ENCODE assay signal across 12 cellular contexts in genomic region chr20:32437391-32438074, GRCh38.
DNase-seq lines count a peak whose midpoint lies in the region; ATAC-seq and TF ChIP-seq lines count a peak whose summit lies in the region.
"Had no signal": no experiment of that assay in that cellular context is flagged by ENCODE, and none has a peak within 500 bp of the region (broad histone marks: within the 10 kb centered on the region; RNA-seq: fewer than 3 reads in every experiment).

No MANE protein-coding gene starts in this region.

- WGBS in adrenal gland, 4 donors = 57 to 68% (median 61%) methylated on average over 5 of the region's 5 CpGs
- WGBS in mesendoderm (ENCODE audit: extremely low coverage, insufficient coverage, low lambda C conversion rate) = no CpG with 5 or more reads among the region's 5 CpGs

- H2AK5ac ChIP-seq in mesendoderm (ENCODE audit: low read length) = no peak overlapping the region

- TF ChIP-seq CTCF in CD4-positive, alpha-beta T cell (IDR thresholded peaks at IDR 0.05) = peak; percentile 21
- TF ChIP-seq CTCF in GM13977 (IDR thresholded peaks at IDR 0.05; ENCODE audit: extremely low read depth, insufficient read depth, missing control alignments) (peak; percentile 28), adrenal gland (IDR thresholded peaks at IDR 0.05) (peak in 5 of 6 experiments; percentile 30 to 62 (median 48))

- no peaks in the 10 kb centered on the region for H3K9me3 Mint-ChIP-seq in CD4-positive, alpha-beta T cell
- H3K9me3 Mint-ChIP-seq: IgD-negative memory B cell had no signal

- H3K4me2 ChIP-seq in mesendoderm (ENCODE audit: low read length) = no peak overlapping the region

- H3K9ac ChIP-seq in mesendoderm (ENCODE audit: low read length) = no peak overlapping the region

- peak in 2 of 10 experiments; percentile 16 to 35 for DNase-seq in CD4-positive, alpha-beta T cell
- DNase-seq in GM13977 (ENCODE audit: low spot score) (no peak), adrenal gland (peak in 5 of 7 donors; percentile 49 to 77 (median 62)), mesendoderm (peak; percentile 40), substantia nigra (lab: John Stamatoyannopoulos, UW) (no peak), NCI-H2081 (lab: John Stamatoyannopoulos, UW) (no peak)
- DNase-seq: heart left ventricle, NCI-H748 treated with DMSO at 0.1 percent for 48 hours had no signal

- no peak overlapping the region for H3K23ac ChIP-seq in mesendoderm (ENCODE audit: low read length)

- peaks cover 90% of the 10 kb centered on the region for H3K36me3 Mint-ChIP-seq in CD4-positive, alpha-beta T cell (ENCODE audit: low read depth)

- H3K56ac ChIP-seq in mesendoderm (ENCODE audit: low read length) = no peak overlapping the region

- in situ Hi-C loops in GM13977 (cut with MboI; ENCODE audit: low pct_unique_long_range_greater_than_20kb, low sequenced_read_pairs, unreplicated experiment) = no loop called here

- no peak overlapping the region for H4K8ac ChIP-seq in mesendoderm (ENCODE audit: low read depth, low read length)

- no peaks in the 10 kb centered on the region for H3K79me2 ChIP-seq in mesendoderm (ENCODE audit: control insufficient read depth, insufficient read depth, low read length)

- H3K27me3 Mint-ChIP-seq in CD4-positive, alpha-beta T cell = no peaks in the 10 kb centered on the region
- H3K27me3 Mint-ChIP-seq: IgD-negative memory B cell had no signal

- H4K5ac ChIP-seq in mesendoderm (ENCODE audit: low read length) = no peak overlapping the region

- peaks cover 7% of the 10 kb centered on the region for H3K4me1 Mint-ChIP-seq in CD4-positive, alpha-beta T cell (ENCODE audit: low read depth)

- peak; percentile 30 for ATAC-seq in CD4-positive, alpha-beta T cell (ENCODE audit: poor library complexity)
- no peak for ATAC-seq in HG02884 (IDR thresholded peaks at IDR 0.05; ENCODE audit: unreplicated experiment)
- ATAC-seq: heart left ventricle had no signal

- intact Hi-C loops in CD4-positive, alpha-beta T cell (cut with DNase I, micrococcal nuclease) = loop anchor here in 1 of 2 experiments (5.0 kb wide), 2 partner anchors 100 to 215 kb away; no protein-coding TSS in a partner anchor
- intact Hi-C loops in adrenal gland (cut with DNase I) = no loop called here

- no peak overlapping the region for H2BK5ac ChIP-seq in mesendoderm (ENCODE audit: low read length)

- H3K4me3 Mint-ChIP-seq in CD4-positive, alpha-beta T cell = no peak overlapping the region
- H3K4me3 Mint-ChIP-seq: IgD-negative memory B cell had no signal

- H3K9me3 ChIP-seq in CD4-positive, alpha-beta T cell (ENCODE audit: control insufficient read depth, low read length) = no peaks in the 10 kb centered on the region
- no peaks in the 10 kb centered on the region for H3K9me3 ChIP-seq in adrenal gland (replicated peaks in 1 of 3)
- H3K9me3 ChIP-seq: ascending aorta, heart left ventricle, neutrophil had no signal

- H2BK15ac ChIP-seq in mesendoderm (replicated peaks; ENCODE audit: low read depth) = no peak overlapping the region

- H3K4me1 ChIP-seq in adrenal gland (replicated peaks in 1 of 2) (peaks cover 7 to 15% of the 10 kb centered on the region in 2 donors), mesendoderm (ENCODE audit: control insufficient read depth, low read depth, low read length) (no peaks in the 10 kb centered on the region)
- H3K4me1 ChIP-seq: ascending aorta had no signal

- H3K4me3 ChIP-seq in adrenal gland (no peak overlapping the region), mesendoderm (ENCODE audit: low read length) (no peak overlapping the region)
- H3K4me3 ChIP-seq: ascending aorta, heart left ventricle had no signal

- H3K27ac ChIP-seq in CD4-positive, alpha-beta T cell (ENCODE audit: low read depth, low read length) = no peak overlapping the region
- H3K27ac ChIP-seq in adrenal gland = peak overlapping the region in 2 of 5 donors; percentile 12 to 15
- no peak overlapping the region for H3K27ac ChIP-seq in mesendoderm (ENCODE audit: low read depth, low read length)
- no peak overlapping the region for H3K27ac ChIP-seq in substantia nigra (ENCODE audit: low read depth, low read length, poor library complexity, severe bottlenecking)
- H3K27ac ChIP-seq: ascending aorta, heart left ventricle, neutrophil had no signal

- TF ChIP-seq POLR2A in adrenal gland (IDR thresholded peaks at IDR 0.05) = no peak

- H3K79me1 ChIP-seq in mesendoderm (ENCODE audit: low read length) = no peaks in the 10 kb centered on the region

- POLR2A ChIA-PET in CD4-positive, alpha-beta T cell (lab: Charles Lee) = interaction anchor here (0.5 kb wide), 1 partner anchor 28 kb away, joined by 3 read pairs; no protein-coding TSS in a partner anchor

- no peaks in the 10 kb centered on the region for H3K27me3 ChIP-seq in CD4-positive, alpha-beta T cell (ENCODE audit: control insufficient read depth, insufficient read depth, low read length)
- H3K27me3 ChIP-seq in adrenal gland (no peaks in the 10 kb centered on the region), mesendoderm (ENCODE audit: insufficient read depth, low read length, poor library complexity) (no peaks in the 10 kb centered on the region)
- H3K27me3 ChIP-seq: ascending aorta, heart left ventricle, neutrophil had no signal

- H3K27ac Mint-ChIP-seq in CD4-positive, alpha-beta T cell = no peak overlapping the region
- H3K27ac Mint-ChIP-seq: IgD-negative memory B cell had no signal

- H3K4ac ChIP-seq in mesendoderm (ENCODE audit: low read depth, low read length) = no peak overlapping the region

- CTCF ChIA-PET in CD4-positive, alpha-beta T cell (lab: Charles Lee) = interaction anchor here (0.5 kb wide), 1 partner anchor 234 kb away, joined by 3 read pairs; no protein-coding TSS in a partner anchor

- no peak overlapping the region for H3K18ac ChIP-seq in mesendoderm (ENCODE audit: low read length)

- H3K36me3 ChIP-seq in adrenal gland (replicated peaks in 1 of 2) (peaks cover 0 to 84% of the 10 kb centered on the region in 2 donors), mesendoderm (ENCODE audit: control insufficient read depth, insufficient read depth, low read length) (peaks cover 11% of the 10 kb centered on the region)

- H2BK120ac ChIP-seq in mesendoderm (ENCODE audit: low read depth, low read length) = no peak overlapping the region

Comparison
In these comparisons a context has a peak if more than half of its experiments do, and no peak if none do; other contexts are left out.
1. DNase-seq: peak in adrenal gland (5 of 7) and mesendoderm (single experiment); none in GM13977 (single experiment), substantia nigra (0 of 49) and NCI-H2081 (0 of 2).
2. Peak in every context shown above with its lines, with median percentiles within 50 percentile points of each other: CTCF ChIP-seq.